In genomic region chr19:19866599-19867248, GRCh38 we compare ENCODE assay signal across 8 cellular contexts. TPM values are rescaled to one million over a fixed set of nuclear protein-coding genes. Genes with fewer than 3 reads are reported as not detected.
DNase-seq lines count a peak whose midpoint lies in the region; ATAC-seq and TF ChIP-seq lines count a peak whose summit lies in the region.

No MANE protein-coding gene starts in this region.

- H3K9me3 ChIP-seq in Panc1 (ENCODE audit: control insufficient read depth, insufficient read depth, low read depth, low read length): peaks cover 17% of the 10 kb centered on the region; the same call in 1 of the 2 replicates
- no peaks in the 10 kb centered on the region for H3K9me3 ChIP-seq in right atrium auricular region

- POLR2A ChIA-PET in Panc1 (lab: Charles Lee): interaction anchor here (0.7 kb wide), 1 partner anchor 55 kb away, joined by 4 read pairs; no protein-coding TSS in a partner anchor

- no peaks in the 10 kb centered on the region for H3K27me3 ChIP-seq in Panc1 (ENCODE audit: control insufficient read depth, insufficient read depth, low read length)
- no peaks in the 10 kb centered on the region for H3K27me3 ChIP-seq in right atrium auricular region

- intact Hi-C loops in Panc1 (cut with micrococcal nuclease; ENCODE audit: unreplicated experiment): no loop called here

- H3K27ac ChIP-seq in Panc1 (ENCODE audit: low read length) (peak overlapping the region; percentile 92), right atrium auricular region (peak overlapping the region; percentile 92 to 93)

- H3K36me3 Mint-ChIP-seq in activated naive CD4-positive, alpha-beta T cell treated with anti-CD3 and anti-CD28 coated beads, Interleukin-2, amount 10 ng/mL, durations not matched to agents 7 days and 5 days: peaks cover 36% of the 10 kb centered on the region

- ATAC-seq in Panc1 (no peak), GM18519 (IDR thresholded peaks at IDR 0.05; ENCODE audit: low FRiP score, unreplicated experiment) (no peak), HG02981 (IDR thresholded peaks at IDR 0.05; ENCODE audit: unreplicated experiment) (no peak)

- H3K4me1 ChIP-seq in Panc1 (ENCODE audit: control insufficient read depth, insufficient read depth, low read length): no peaks in the 10 kb centered on the region
- peaks cover 0 to 30% of the 10 kb centered on the region in 2 donors for H3K4me1 ChIP-seq in right atrium auricular region

- H3K4me3 Mint-ChIP-seq in activated naive CD4-positive, alpha-beta T cell treated with anti-CD3 and anti-CD28 coated beads, Interleukin-2, amount 10 ng/mL, durations not matched to agents 7 days and 5 days: peak overlapping the region; percentile 97

- in situ Hi-C loops in GM13977 (cut with MboI; ENCODE audit: low pct_unique_long_range_greater_than_20kb, low sequenced_read_pairs, unreplicated experiment) (no loop called here), Panc1 (cut with HindIII; ENCODE audit: low pct_unique_long_range_greater_than_20kb, low sequenced_read_pairs) (no loop called here)

- no peaks in the 10 kb centered on the region for H3K27me3 Mint-ChIP-seq in activated naive CD4-positive, alpha-beta T cell treated with anti-CD3 and anti-CD28 coated beads, Interleukin-2, amount 10 ng/mL, durations not matched to agents 7 days and 5 days

- CTCF ChIA-PET in Panc1 (lab: Charles Lee): no interaction called here
- CTCF ChIA-PET in activated naive CD4-positive, alpha-beta T cell treated with anti-CD3 and anti-CD28 coated beads, Interleukin-2, amount 10 ng/mL, durations not matched to agents 7 days and 5 days (lab: Charles Lee): no interaction called here

- DNase-seq in GM13977 (ENCODE audit: low spot score) (peak; percentile 47), Panc1 (ENCODE audit: low read depth, low spot score) (no peak), right atrium auricular region (ENCODE audit: low spot score) (no peak), retina (peak; percentile 79), NCI-H2171 treated with DMSO at 0.1 percent for 48 hours (lab: John Stamatoyannopoulos, UW) (no peak)
- DNase-seq in activated naive CD4-positive, alpha-beta T cell treated with anti-CD3 and anti-CD28 coated beads, Interleukin-2, amount 10 ng/mL, durations not matched to agents 7 days and 5 days: peak; percentile 65

- H3K4me3 ChIP-seq in Panc1 (ENCODE audit: low read depth in 2 of 2, low read length in 2 of 2): peak overlapping the region; percentile 83 to 96
- H3K4me3 ChIP-seq in right atrium auricular region: peak overlapping the region; percentile 78 to 82

- H3K27ac Mint-ChIP-seq in activated naive CD4-positive, alpha-beta T cell treated with anti-CD3 and anti-CD28 coated beads, Interleukin-2, amount 10 ng/mL, durations not matched to agents 7 days and 5 days: peak overlapping the region; percentile 99

- peaks cover 21% of the 10 kb centered on the region for H3K4me1 Mint-ChIP-seq in activated naive CD4-positive, alpha-beta T cell treated with anti-CD3 and anti-CD28 coated beads, Interleukin-2, amount 10 ng/mL, durations not matched to agents 7 days and 5 days

- BruUV-seq in Panc1 (replicated peaks; lab: Mats Ljungman, UMichigan): no TSS peak

- no peaks in the 10 kb centered on the region for H3K36me3 ChIP-seq in Panc1 (ENCODE audit: control insufficient read depth, insufficient read depth, low read length)
- H3K36me3 ChIP-seq in right atrium auricular region: no peaks in the 10 kb centered on the region

- no peak for TF ChIP-seq CTCF in GM13977 (IDR thresholded peaks at IDR 0.05; ENCODE audit: extremely low read depth, insufficient read depth, missing control alignments)
- TF ChIP-seq CTCF in Panc1 (IDR thresholded peaks at IDR 0.05): no peak
- TF ChIP-seq CTCF in right atrium auricular region (IDR thresholded peaks at IDR 0.05): no peak

- peaks cover 37% of the 10 kb centered on the region for H3K9me3 Mint-ChIP-seq in activated naive CD4-positive, alpha-beta T cell treated with anti-CD3 and anti-CD28 coated beads, Interleukin-2, amount 10 ng/mL, durations not matched to agents 7 days and 5 days

RNA-seq across cellular contexts. Expression of gene ZNF253, which starts 1.0 kb away (rescaled TPM):
- 8.9 TPM for total RNA-seq in Panc1 (2021; ENCODE audit: unreplicated experiment)
- 6.2 TPM for polyA plus RNA-seq in Panc1 (2012; ENCODE audit: insufficient read length)
- 1 to 10 TPM; 5.0 to 6.6 TPM for total RNA-seq in right atrium auricular region

RNA-seq across cellular contexts. Expression of gene ZNF93, which starts 34.0 kb away (rescaled TPM):
- 8.9 TPM for total RNA-seq in Panc1 (2021; ENCODE audit: unreplicated experiment)
- 4.3 TPM for polyA plus RNA-seq in Panc1 (2012; ENCODE audit: insufficient read length)
- 1 to 10 TPM; 1.7 to 4.0 TPM for total RNA-seq in right atrium auricular region

RNA-seq across cellular contexts. Expression of gene ZNF506, which starts 45.2 kb away (rescaled TPM):
- total RNA-seq in Panc1 (2021; ENCODE audit: unreplicated experiment) (11.4 TPM), right atrium auricular region (10 to 100 TPM; 14.2 to 18.2 TPM)
- 2.6 TPM for polyA plus RNA-seq in Panc1 (2012; ENCODE audit: insufficient read length)

Comparison
In these comparisons a context has a peak if more than half of its experiments do, and no peak if none do; other contexts are left out.
1. DNase-seq: peak in GM13977 (single experiment), activated naive CD4-positive, alpha-beta T cell treated with anti-CD3 and anti-CD28 coated beads, Interleukin-2, amount 10 ng/mL, durations not matched to agents 7 days and 5 days (single experiment) and retina (single experiment); none in Panc1 (single experiment), right atrium auricular region (single experiment) and NCI-H2171 treated with DMSO at 0.1 percent for 48 hours (single experiment).